Comparison of ENCODE assay signal across 8 cellular contexts in the genomic region with DNA sequence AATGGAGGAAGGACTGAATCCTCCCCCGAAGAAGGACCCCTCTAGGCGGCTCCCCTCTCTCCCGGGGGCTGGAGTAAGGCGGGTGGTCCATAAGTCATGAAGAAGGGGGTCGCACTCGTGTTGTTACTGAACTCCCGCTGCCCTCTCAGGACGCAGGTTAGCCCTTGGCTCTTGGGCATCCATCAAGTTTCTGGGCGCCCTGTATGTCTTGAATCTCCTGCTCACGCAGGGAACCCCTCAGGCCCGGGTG. TPM values are rescaled to one million over a fixed set of nuclear protein-coding genes. Genes with fewer than 3 reads are reported as not detected.
A peak's percentile ranks its signal among the peaks of the same experiment; 100 is the strongest.
DNase-seq lines count a peak whose midpoint lies in the region; ATAC-seq, FAIRE-seq and TF ChIP-seq lines count a peak whose summit lies in the region.

No MANE protein-coding gene starts in this region.

- H3K4me1 ChIP-seq in DND-41 (ENCODE audit: insufficient read depth, low read length) (peaks cover 33% of the 10 kb centered on the region), SJSA1 (replicated peaks) (peaks cover 25% of the 10 kb centered on the region), esophagus (ENCODE audit: control insufficient read depth in 2 of 2, insufficient read depth in 2 of 2, low read length in 1 of 2) (peaks cover 7 to 42% of the 10 kb centered on the region in 2 donors), pancreas (peaks cover 37 to 41% (median 38%) of the 10 kb centered on the region in 3 donors)

- H3K27me3 ChIP-seq in DND-41 (ENCODE audit: insufficient read depth, low read length, poor library complexity): no peaks in the 10 kb centered on the region
- H3K27me3 ChIP-seq in SJSA1 (replicated peaks): no peaks in the 10 kb centered on the region
- no peaks in the 10 kb centered on the region for H3K27me3 ChIP-seq in esophagus (ENCODE audit: control insufficient read depth in 1 of 2, insufficient read depth in 2 of 2, low read length in 2 of 2)
- no peaks in the 10 kb centered on the region for H3K27me3 ChIP-seq in pancreas

- TF ChIP-seq CTCF in DND-41 (IDR thresholded peaks at IDR 0.05; ENCODE audit: borderline replicate concordance, extremely low read depth, low read length, poor library complexity, severe bottlenecking) (no peak), pancreas (IDR thresholded peaks at IDR 0.05) (no peak)

- H3K4me2 ChIP-seq in DND-41 (ENCODE audit: insufficient read depth, low read length): peak overlapping the region; percentile 93

- 3 to 5% methylated on average over 11 of the region's 11 CpGs for WGBS in esophagus, 2 donors
- 1% methylated on average over 11 of the region's 11 CpGs for WGBS in pancreas, 2 donors

- H3K9me3 ChIP-seq in DND-41 (ENCODE audit: insufficient read depth, low read length, severe bottlenecking) (no peaks in the 10 kb centered on the region), SJSA1 (replicated peaks) (no peaks in the 10 kb centered on the region), esophagus (ENCODE audit: control insufficient read depth in 2 of 2, insufficient read depth in 1 of 2, low read depth in 1 of 2, low read length in 1 of 2) (no peaks in the 10 kb centered on the region), pancreas (no peaks in the 10 kb centered on the region)

- ATAC-seq in DND-41 (ENCODE audit: insufficient read depth, low read depth): peak; percentile 7; the same call in 1 of the 3 replicates
- no peak for ATAC-seq in pancreas
- no peak for ATAC-seq in HG02759 (IDR thresholded peaks at IDR 0.05; ENCODE audit: unreplicated experiment)
- no peak for ATAC-seq in GM18502 (IDR thresholded peaks at IDR 0.05; ENCODE audit: poor library complexity, unreplicated experiment)
- ATAC-seq in GM18498 (IDR thresholded peaks at IDR 0.05; ENCODE audit: unreplicated experiment): no peak

- H3K36me3 ChIP-seq in DND-41 (ENCODE audit: insufficient read depth, low read length): peaks cover 43% of the 10 kb centered on the region
- H3K36me3 ChIP-seq in SJSA1: peaks cover 52% of the 10 kb centered on the region
- H3K36me3 ChIP-seq in esophagus (ENCODE audit: control insufficient read depth in 2 of 2, insufficient read depth in 2 of 2, low read length in 1 of 2): peaks cover 13 to 27% of the 10 kb centered on the region in 2 donors
- peaks cover 0 to 19% (median 11%) of the 10 kb centered on the region in 3 donors for H3K36me3 ChIP-seq in pancreas

- peak overlapping the region; percentile 67 for H3K9ac ChIP-seq in DND-41 (ENCODE audit: low read depth, low read length)

- H3K27ac ChIP-seq in DND-41 (ENCODE audit: low read length) (peak overlapping the region; percentile 66), SJSA1 (peak overlapping the region; percentile 87), esophagus (ENCODE audit: low read depth in 2 of 2, low read length in 1 of 2) (peak overlapping the region; percentile 93 to 97), pancreas (peak overlapping the region; percentile 94 to 98 (median 96))

- peaks cover 39% of the 10 kb centered on the region for H3K79me2 ChIP-seq in DND-41 (ENCODE audit: insufficient read depth, low read length)

- H4K20me1 ChIP-seq in DND-41 (ENCODE audit: insufficient read depth, low read length): peaks cover 51% of the 10 kb centered on the region

- no peak for FAIRE-seq in pancreas (lab: Jason Lieb, UNC)

- DNase-seq in DND-41 (no peak), SJSA1 (ENCODE audit: low read depth in 1 of 2, low spot score in 2 of 2) (no peak), pancreas (no peak), NCI-H774 (lab: John Stamatoyannopoulos, UW) (no peak)

- intact Hi-C loops in pancreas (cut with DNase I): no loop called here

- H3K4me3 ChIP-seq in DND-41 (ENCODE audit: low read depth in 1 of 2, low read length in 2 of 2): peak overlapping the region; percentile 71 to 82; a peak in 3 of 4 replicates
- peak overlapping the region; percentile 61 for H3K4me3 ChIP-seq in SJSA1
- peak overlapping the region; percentile 69 to 74 for H3K4me3 ChIP-seq in esophagus (ENCODE audit: low read depth in 1 of 2, low read length in 2 of 2)
- H3K4me3 ChIP-seq in pancreas: peak overlapping the region; percentile 63 to 91 (median 78)

- peak overlapping the region; percentile 62 for H2AFZ ChIP-seq in DND-41 (ENCODE audit: low read depth, low read length)

RNA-seq across cellular contexts. Expression of gene TRAF4, which starts 0.9 kb away (rescaled TPM):
- 38.4 and 51.0 TPM in 2 replicates for total RNA-seq in SJSA1 (2014; rRNA removed; shearing (Covaris generic))
- polyA plus RNA-seq in esophagus (10 to 100 TPM; 30.0 to 34.6 TPM), pancreas (10 to 100 TPM; 41.0 to 43.8 TPM)
- total RNA-seq in pancreas: 10 to 100 TPM; 22.6 to 48.2 (median 32.3) TPM

RNA-seq across cellular contexts. Expression of gene NEK8, which starts 16.1 kb away (rescaled TPM):
- 1.1 and 2.2 TPM in 2 replicates for total RNA-seq in SJSA1 (2014; rRNA removed; shearing (Covaris generic))
- polyA plus RNA-seq in esophagus (1 to 10 TPM; 2.6 to 5.3 TPM), pancreas (1 to 10 TPM; 8.4 to 9.7 TPM)
- total RNA-seq in pancreas: 1 to 10 TPM; 2.5 to 5.8 (median 3.8) TPM

RNA-seq across cellular contexts. Expression of gene TLCD1, which starts 18.7 kb away (rescaled TPM):
- 1.6 TPM in 1 of 2 replicates, not detected in the other for total RNA-seq in SJSA1 (2014; rRNA removed; shearing (Covaris generic))
- polyA plus RNA-seq in esophagus (10 to 100 TPM; 12.5 to 16.9 TPM), pancreas (10 to 100 TPM; 10.2 to 10.5 TPM)
- 1 to 10 TPM; 3.7 to 6.4 (median 4.2) TPM for total RNA-seq in pancreas

RNA-seq across cellular contexts. Expression of gene RPL23A, which starts 24.9 kb away (rescaled TPM):
- total RNA-seq in SJSA1 (2014; rRNA removed; shearing (Covaris generic)): 591 and 789 TPM in 2 replicates
- polyA plus RNA-seq in esophagus (1,000 to 10,000 TPM in 1 of 2 donors, 100 to 1,000 TPM in 1; 745 to 1,436 TPM), pancreas (100 to 1,000 TPM; 305 to 640 TPM)
- total RNA-seq in pancreas: 100 to 1,000 TPM; 551 to 988 (median 835) TPM

RNA-seq across cellular contexts. Expression of gene RAB34, which starts 27.1 kb away (rescaled TPM):
- total RNA-seq in SJSA1 (2014; rRNA removed; shearing (Covaris generic)): 1,039 and 1,435 TPM in 2 replicates
- polyA plus RNA-seq in esophagus (10 to 100 TPM; 31.5 to 42.2 TPM), pancreas (10 to 100 TPM; 11.7 to 17.7 TPM)
- total RNA-seq in pancreas: 10 to 100 TPM in 1 of 6 donors, 1 to 10 TPM in 4, under 1 TPM in 1; 0.94 to 10.6 (median 5.3) TPM
